In the genomic region with DNA sequence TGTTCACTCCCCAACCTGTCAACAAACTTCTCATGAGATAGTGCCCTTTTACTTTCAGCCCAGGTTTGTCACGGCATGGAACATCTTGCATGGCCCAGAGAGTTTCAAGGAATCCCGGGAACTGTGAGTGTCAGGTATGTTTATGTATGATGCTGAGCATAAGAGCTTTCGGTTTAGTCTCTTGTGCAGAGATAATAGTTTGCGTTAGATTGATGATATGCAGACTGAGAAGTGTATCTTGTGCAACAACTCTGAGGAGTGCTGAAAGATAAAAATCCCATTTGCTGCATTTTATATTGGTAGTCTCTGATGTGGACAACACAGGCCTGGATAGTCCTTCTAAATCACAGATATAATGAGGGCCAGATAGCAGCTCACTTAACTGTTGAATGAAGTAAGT, we compare ENCODE assay signal across 34 cellular contexts.
"Had no signal": no experiment of that assay in that cellular context is flagged by ENCODE, and none has a peak within 500 bp of the region (broad histone marks: within the 10 kb centered on the region; RNA-seq: fewer than 3 reads in every experiment).

No MANE protein-coding gene starts in this region.

- H3K27ac ChIP-seq: adrenal gland, brain microvascular endothelial cell, PC-9, SK-N-MC, VCaP had no signal

- ATAC-seq: activated naive CD4-positive, alpha-beta T cell treated with anti-CD3 and anti-CD28 coated beads, Interleukin-2, amount 50 U/mL, for 72 hours; activated T-cell treated with anti-CD3 and anti-CD28 coated beads, Interleukin-2, amount 50 U/mL, for 4 hours; T-cell; T-helper 17 cell had no signal

- H3K4me3 ChIP-seq: adrenal gland, MG63, PC-9, SK-N-MC had no signal

- FAIRE-seq: RCC 7860 had no signal

- H2AFZ ChIP-seq: PC-9 had no signal

- H3K36me3 ChIP-seq: adrenal gland, brain microvascular endothelial cell, MG63 had no signal

- DNase-seq: activated B cell treated with CpG ODN at 0.5 μM for 24 hours; activated CD4-positive, alpha-beta memory T cell treated with anti-CD3 and anti-CD28 coated beads for 36 hours; activated CD4-positive, alpha-beta T cell treated with anti-CD3 and anti-CD28 coated beads for 4 hours; activated CD4-positive, alpha-beta T cell treated with anti-CD3 and anti-CD28 coated beads, Interleukin-2, amount 50 U/mL, for 1 hour; activated CD4-positive, CD25-positive, alpha-beta regulatory T cell treated with anti-CD3 and anti-CD28 coated beads, Interleukin-2, amount 50 U/mL, for 72 hours; activated CD8-positive, alpha-beta memory T cell treated with anti-CD3 and anti-CD28 coated beads, Interleukin-2, amount 50 U/mL, for 4 hours; activated gamma-delta T cell treated with Interleukin-2 at 50 U/mL for 16 hours; activated naive CD4-positive, alpha-beta T cell treated with anti-CD3 and anti-CD28 coated beads for 36 hours; activated T-cell treated with anti-CD3 and anti-CD28 coated beads for 4 hours; activated T-cell treated with anti-CD3 and anti-CD28 coated beads, Interleukin-2, amount 50 U/mL, for 4 hours; adrenal gland; anterior cingulate cortex; brain microvascular endothelial cell; Kasumi-1; KG1; MG63; NCI-H1048; NCI-H1105 treated with DMSO at 0.1 percent for 48 hours; NCI-H1436; NCI-H1694; NCI-H2029; NCI-H510A; NCI-H526; NCI-H748 treated with DMSO at 0.1 percent for 48 hours; NK-92 treated with Interleukin-12 subunit alpha and Interleukin-12 subunit beta, amount 100 ng/mL, for 24 hours; PC-9; Right ventricle myocardium superior; T-cell; T-helper 17 cell; T-helper 9 cell had no signal

- H3K4me2 ChIP-seq: PC-9 had no signal

- H3K9me3 ChIP-seq: adrenal gland, MG63 had no signal

- H3K27me3 ChIP-seq: adrenal gland, brain microvascular endothelial cell, MG63 had no signal

- H3K4me1 ChIP-seq: adrenal gland had no signal
